ENCODE assay signal across 25 cellular contexts in the genomic region with DNA sequence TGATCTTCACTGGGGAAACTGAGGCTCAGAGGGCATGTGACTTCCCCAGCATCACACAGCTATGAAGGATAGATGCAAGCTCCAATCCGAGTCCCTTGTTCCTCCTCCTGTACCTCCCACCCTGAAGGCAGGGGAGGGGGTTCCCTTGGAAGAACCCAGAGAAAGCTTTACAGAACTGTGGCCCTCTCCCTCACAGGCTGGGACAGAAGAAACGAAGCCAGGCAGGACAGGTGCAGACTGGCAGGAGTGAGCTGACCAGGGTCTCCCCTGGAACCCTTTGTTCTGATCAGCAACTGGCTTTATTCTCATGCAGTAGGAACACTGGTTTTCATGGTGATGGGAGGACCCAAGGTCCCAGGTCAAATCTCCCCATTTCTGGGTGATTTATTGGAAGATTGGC.
"Had no signal": no experiment of that assay in that cellular context is flagged by ENCODE, and none has a peak within 500 bp of the region (broad histone marks: within the 10 kb centered on the region; RNA-seq: fewer than 3 reads in every experiment).

No MANE protein-coding gene starts in this region.

- H3K4me1 ChIP-seq: foreskin keratinocyte had no signal

- H3K9me3 ChIP-seq: adrenal gland, ascending aorta, esophagus muscularis mucosa, gastrocnemius medialis had no signal

- H3K27ac ChIP-seq: adrenal gland, brain microvascular endothelial cell, coronary artery, dorsolateral prefrontal cortex, esophagus muscularis mucosa, foreskin keratinocyte, gastrocnemius medialis had no signal

- DNase-seq: activated CD4-positive, alpha-beta memory T cell treated with anti-CD3 and anti-CD28 coated beads for 36 hours; activated CD4-positive, alpha-beta T cell treated with anti-CD3 and anti-CD28 coated beads for 48 hours; activated CD4-positive, CD25-positive, alpha-beta regulatory T cell; activated CD8-positive, alpha-beta memory T cell treated with anti-CD3 and anti-CD28 coated beads, Interleukin-2, amount 10 ng/mL, durations not matched to agents 7 days and 5 days; activated CD8-positive, alpha-beta memory T cell treated with anti-CD3 and anti-CD28 coated beads, Interleukin-2, amount 50 U/mL, for 4 hours; activated CD8-positive, alpha-beta T cell treated with anti-CD3 and anti-CD28 coated beads, Interleukin-2, amount 10 ng/mL, durations not matched to agents 7 days and 5 days; activated effector memory CD4-positive, alpha-beta T cell treated with anti-CD3 and anti-CD28 coated beads, Interleukin-2, amount 50 U/mL, for 16 hours; activated naive CD4-positive, alpha-beta T cell treated with anti-CD3 and anti-CD28 coated beads for 36 hours; activated naive CD8-positive, alpha-beta T cell treated with anti-CD3 and anti-CD28 coated beads for 36 hours; activated naive CD8-positive, alpha-beta T cell treated with anti-CD3 and anti-CD28 coated beads, Interleukin-2, amount 50 U/mL, for 24 hours; activated T-cell treated with anti-CD3 and anti-CD28 coated beads, Interleukin-2, amount 50 U/mL, for 1 hour; activated T-cell treated with anti-CD3 and anti-CD28 coated beads, Interleukin-2, amount 50 U/mL, for 48 hours; amygdala; brain microvascular endothelial cell; effector memory CD4-positive, alpha-beta T cell; erythroblast; foreskin keratinocyte; gastrocnemius medialis; glutamatergic neuron; T-helper 2 cell had no signal

- H3K4me3 ChIP-seq: adrenal gland, ascending aorta, coronary artery, dorsolateral prefrontal cortex, esophagus muscularis mucosa, gastrocnemius medialis had no signal

- H3K27me3 ChIP-seq: adrenal gland, ascending aorta, dorsolateral prefrontal cortex had no signal

- H3K36me3 ChIP-seq: adrenal gland, ascending aorta, brain microvascular endothelial cell, esophagus muscularis mucosa, gastrocnemius medialis had no signal
